Comparison of ENCODE assay signal across 16 cellular contexts in the genomic region with DNA sequence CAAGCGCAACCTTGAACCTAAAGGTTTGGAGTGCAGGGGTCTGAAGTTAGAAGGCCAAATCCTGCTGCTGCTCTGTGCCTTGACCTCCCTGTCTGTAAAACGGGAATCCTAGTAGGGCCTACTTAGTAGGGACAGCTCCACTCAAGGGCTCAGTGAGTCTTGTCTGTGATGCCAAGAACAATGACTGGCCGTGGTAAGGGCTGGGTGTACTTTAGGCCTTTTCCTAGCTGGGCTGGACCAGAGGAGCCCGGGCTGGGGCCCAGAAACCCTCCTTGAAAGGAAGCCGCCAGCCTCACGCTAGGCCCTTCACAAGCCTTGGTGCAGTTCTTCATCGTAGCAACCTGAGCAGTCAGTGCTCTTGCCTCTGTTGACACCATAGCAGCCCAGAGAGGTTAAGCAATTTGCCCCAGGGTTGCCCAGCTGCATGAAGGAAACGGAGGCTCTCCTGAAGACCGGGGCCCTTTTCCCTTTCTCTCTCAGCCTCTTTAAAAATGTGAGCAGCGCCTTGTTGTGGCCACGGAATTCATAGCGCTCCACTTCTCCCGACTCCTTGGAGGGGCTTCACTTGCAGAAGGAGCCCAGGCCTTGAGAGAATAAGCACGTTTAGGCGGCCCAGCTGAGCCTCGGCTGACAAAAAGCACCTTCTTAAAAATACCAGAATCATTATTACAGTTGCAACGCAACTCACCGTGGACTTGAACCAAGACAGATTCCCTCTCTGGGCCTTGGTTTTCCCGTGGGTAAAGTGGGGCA. TPM values are rescaled to one million over a fixed set of nuclear protein-coding genes. Genes with fewer than 3 reads are reported as not detected.
A peak's percentile ranks its signal among the peaks of the same experiment; 100 is the strongest.
DNase-seq lines count a peak whose midpoint lies in the region; ATAC-seq and TF ChIP-seq lines count a peak whose summit lies in the region.
"Had no signal": no experiment of that assay in that cellular context is flagged by ENCODE, and none has a peak within 500 bp of the region (broad histone marks: within the 10 kb centered on the region; RNA-seq: fewer than 3 reads in every experiment).

No MANE protein-coding gene starts in this region.

- no peak overlapping the region for H3K4me2 ChIP-seq in neuronal stem cell (ENCODE audit: insufficient read depth, low read length, poor library complexity, severe bottlenecking)

- H3K18ac ChIP-seq in neuronal stem cell (ENCODE audit: low read length): no peak overlapping the region

- ATAC-seq in Right ventricle myocardium inferior (no peak), GM18867 (IDR thresholded peaks at IDR 0.05; ENCODE audit: unreplicated experiment) (no peak)
- ATAC-seq in stimulated activated naive CD8-positive, alpha-beta T cell treated with anti-CD3 and anti-CD28 coated beads, Interleukin-15, amount 100 ng/mL, for 72 hours: no peak

- no peak overlapping the region for H3K9ac ChIP-seq in neuronal stem cell (ENCODE audit: low read depth, low read length, poor library complexity)
- H3K9ac ChIP-seq: BLaER1 treated with 17β-estradiol and CSF1 and Interleukin-3, amounts not matched to agents 10 nM and 100 nM had no signal

- no CpG with 5 or more reads among the region's 19 CpGs for WGBS in neuronal stem cell (ENCODE audit: extremely low coverage in 2 of 2, insufficient read length in 2 of 2, insufficient replicate concordance in 1 of 2), 2 donors

- H3K4me1 Mint-ChIP-seq in CD14-positive monocyte: peaks cover 2% of the 10 kb centered on the region
- peaks cover 17% of the 10 kb centered on the region for H3K4me1 Mint-ChIP-seq in stimulated activated naive CD8-positive, alpha-beta T cell treated with anti-CD3 and anti-CD28 coated beads, Interleukin-15, amount 100 ng/mL, for 72 hours

- H3K36me3 ChIP-seq in neuronal stem cell (replicated peaks in 1 of 2; ENCODE audit: control insufficient read depth in 2 of 2, insufficient read depth in 2 of 2, low read length in 2 of 2): no peaks in the 10 kb centered on the region
- H3K36me3 ChIP-seq: BLaER1 treated with 17β-estradiol and CSF1 and Interleukin-3, amounts not matched to agents 10 nM and 100 nM had no signal

- H2BK12ac ChIP-seq in neuronal stem cell (ENCODE audit: low read length): no peak overlapping the region

- H3K4me3 ChIP-seq in neuronal stem cell (ENCODE audit: low read length in 2 of 2): no peak overlapping the region
- H3K4me3 ChIP-seq: BLaER1 treated with 17β-estradiol and CSF1 and Interleukin-3, amounts not matched to agents 10 nM and 100 nM had no signal

- H2BK15ac ChIP-seq in neuronal stem cell (ENCODE audit: low read length): no peak overlapping the region

- H3K4me3 Mint-ChIP-seq in CD14-positive monocyte: no peak overlapping the region
- H3K4me3 Mint-ChIP-seq in stimulated activated naive CD8-positive, alpha-beta T cell treated with anti-CD3 and anti-CD28 coated beads, Interleukin-15, amount 100 ng/mL, for 72 hours: no peak overlapping the region
- H3K4me3 Mint-ChIP-seq: CD4-positive, alpha-beta T cell had no signal

- peaks cover 8 to 10% of the 10 kb centered on the region in 2 donors for H3K4me1 ChIP-seq in neuronal stem cell (ENCODE audit: control insufficient read depth in 2 of 2, insufficient read depth in 1 of 2, low read depth in 1 of 2, low read length in 2 of 2)

- no peak overlapping the region for H2AFZ ChIP-seq in neuronal stem cell (ENCODE audit: low read length)

- peaks cover 2% of the 10 kb centered on the region for H3K79me1 ChIP-seq in neuronal stem cell (ENCODE audit: low read depth, low read length)

- H4K91ac ChIP-seq in neuronal stem cell (ENCODE audit: low read depth, low read length, poor library complexity): no peak overlapping the region

- no peak overlapping the region for H3K27ac Mint-ChIP-seq in CD14-positive monocyte
- no peak overlapping the region for H3K27ac Mint-ChIP-seq in stimulated activated naive CD8-positive, alpha-beta T cell treated with anti-CD3 and anti-CD28 coated beads, Interleukin-15, amount 100 ng/mL, for 72 hours
- H3K27ac Mint-ChIP-seq: CD4-positive, alpha-beta T cell had no signal

- H2BK5ac ChIP-seq in neuronal stem cell (ENCODE audit: low read length): peak overlapping the region; percentile 5

- H3K27ac ChIP-seq in caudate nucleus (ENCODE audit: low read depth, low read length) (peak overlapping the region; percentile 89), neuronal stem cell (replicated peaks; ENCODE audit: low read length) (no peak overlapping the region)
- H3K27ac ChIP-seq: 22Rv1; BLaER1 treated with 17β-estradiol and CSF1 and Interleukin-3, amounts not matched to agents 10 nM and 100 nM; HL-60 had no signal

- peaks cover 0 to 2% (median 0%) of the 10 kb centered on the region in 3 experiments for H3K27me3 ChIP-seq in neuronal stem cell (ENCODE audit: control insufficient read depth in 3 of 3, insufficient read depth in 3 of 3, low read depth in 1 of 3, low read length in 3 of 3)

- H3K14ac ChIP-seq in neuronal stem cell (ENCODE audit: low read length): no peak overlapping the region

- H2BK120ac ChIP-seq in neuronal stem cell (ENCODE audit: low read depth, low read length): no peak overlapping the region

- TF ChIP-seq CTCF in CD14-positive monocyte (IDR thresholded peaks at IDR 0.05): no peak

- no peaks in the 10 kb centered on the region for H3K36me3 Mint-ChIP-seq in CD14-positive monocyte

- H3K4ac ChIP-seq in neuronal stem cell (ENCODE audit: low read length): peak overlapping the region; percentile 71

- H3K27me3 Mint-ChIP-seq in CD14-positive monocyte (ENCODE audit: low read depth in 3 of 3): peaks cover 36 to 53% (median 50%) of the 10 kb centered on the region in 3 donors
- H3K27me3 Mint-ChIP-seq in stimulated activated naive CD8-positive, alpha-beta T cell treated with anti-CD3 and anti-CD28 coated beads, Interleukin-15, amount 100 ng/mL, for 72 hours: peaks cover 65% of the 10 kb centered on the region

- peaks cover 0 to 8% of the 10 kb centered on the region in 2 donors for H3K9me3 ChIP-seq in neuronal stem cell (replicated peaks in 1 of 2; ENCODE audit: control insufficient read depth in 2 of 2, insufficient read depth in 1 of 2, low read depth in 1 of 2, low read length in 2 of 2)

- H2AK5ac ChIP-seq in neuronal stem cell (ENCODE audit: low read depth, low read length): peak overlapping the region; percentile 57

- intact Hi-C loops in Right ventricle myocardium inferior (cut with DNase I) (no loop called here), cardiac septum (cut with DNase I) (no loop called here), CD14-positive monocyte (cut with micrococcal nuclease) (no loop called here)

- H3K23ac ChIP-seq in neuronal stem cell (ENCODE audit: low read depth, low read length, poor library complexity): no peak overlapping the region

- peaks cover 0 to 15% (median 5%) of the 10 kb centered on the region in 7 donors for H3K9me3 Mint-ChIP-seq in CD14-positive monocyte
- H3K9me3 Mint-ChIP-seq in stimulated activated naive CD8-positive, alpha-beta T cell treated with anti-CD3 and anti-CD28 coated beads, Interleukin-15, amount 100 ng/mL, for 72 hours: no peaks in the 10 kb centered on the region
- H3K9me3 Mint-ChIP-seq: CD4-positive, alpha-beta T cell had no signal

- peak; percentile 9 for DNase-seq in Right ventricle myocardium inferior (ENCODE audit: missing footprints)
- DNase-seq in cardiac septum (ENCODE audit: low spot score): no peak
- peak; percentile 20 for DNase-seq in CD14-positive monocyte (ENCODE audit: low spot score)
- peak in 1 of 61 donors; percentile 8 for DNase-seq in caudate nucleus (lab: John Stamatoyannopoulos, UW)
- DNase-seq in neuronal stem cell (ENCODE audit: low spot score): no peak
- no peak for DNase-seq in kidney tubule cell (ENCODE audit: low spot score)
- no peak for DNase-seq in stimulated activated naive CD8-positive, alpha-beta T cell treated with anti-CD3 and anti-CD28 coated beads, Interleukin-15, amount 100 ng/mL, for 72 hours
- DNase-seq: ACHN; CD4-positive, alpha-beta T cell; DMS79; HCEC 1CT; IMR-90 had no signal

- H4K8ac ChIP-seq in neuronal stem cell (ENCODE audit: low read depth, low read length): peak overlapping the region; percentile 75

RNA-seq across cellular contexts. Expression of a gene that starts 4.4 kb away (rescaled TPM):
- total RNA-seq in Right ventricle myocardium inferior: 1.8 TPM
- 2.5 TPM for total RNA-seq in cardiac septum
- 1 to 10 TPM in 1 of 2 donors, under 1 TPM in 1; 0.33 to 1.4 TPM for polyA plus RNA-seq in CD14-positive monocyte
- 23.1 TPM for polyA plus RNA-seq in neuronal stem cell (2013, experiment 1 of 2)
- polyA plus RNA-seq in neuronal stem cell (2013, experiment 2 of 2): 20.8 TPM
- total RNA-seq: CD4-positive, alpha-beta T cell; IMR-90 had no signal

RNA-seq across cellular contexts. Expression of a gene that starts 19.4 kb away (rescaled TPM):
- total RNA-seq in Right ventricle myocardium inferior: 8.2 TPM
- 12.6 TPM for total RNA-seq in cardiac septum
- 1 to 10 TPM; 1.8 to 4.0 TPM for polyA plus RNA-seq in CD14-positive monocyte
- 0.20 TPM for polyA plus RNA-seq in neuronal stem cell (2013, experiment 1 of 2)
- polyA plus RNA-seq in neuronal stem cell (2013, experiment 2 of 2): 0.25 TPM

Comparison
In these comparisons a context has a peak if more than half of its experiments do, and no peak if none do; other contexts are left out.
1. DNase-seq: peak in Right ventricle myocardium inferior (single experiment) and CD14-positive monocyte (single experiment); none in cardiac septum (single experiment), neuronal stem cell (single experiment), kidney tubule cell (single experiment) and stimulated activated naive CD8-positive, alpha-beta T cell treated with anti-CD3 and anti-CD28 coated beads, Interleukin-15, amount 100 ng/mL, for 72 hours (0 of 2).